Comparison of ENCODE assay signal across 12 cellular contexts in the genomic region with DNA sequence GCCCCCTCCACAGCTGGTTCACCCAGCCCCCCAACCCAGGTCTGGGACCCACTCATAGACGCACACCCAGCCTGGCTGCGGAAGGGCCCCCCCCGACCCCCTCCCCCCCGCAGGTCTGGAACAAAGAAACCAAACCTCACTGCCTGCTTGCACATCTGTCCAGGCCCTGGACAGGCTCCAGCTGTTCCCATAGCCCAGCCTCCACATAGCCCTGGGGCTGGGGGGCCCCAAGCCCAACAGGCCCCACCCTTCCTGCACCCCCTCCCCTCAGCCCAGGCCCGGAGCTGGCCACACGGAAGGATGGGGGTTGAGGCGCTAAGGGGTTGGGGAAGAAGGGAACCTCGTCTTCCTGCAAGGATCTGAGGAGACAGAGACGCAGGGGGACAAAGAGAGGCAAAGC. TPM values are rescaled to one million over a fixed set of nuclear protein-coding genes. Genes with fewer than 3 reads are reported as not detected.
DNase-seq lines count a peak whose midpoint lies in the region; ATAC-seq and TF ChIP-seq lines count a peak whose summit lies in the region.
"Had no signal": no experiment of that assay in that cellular context is flagged by ENCODE, and none has a peak within 500 bp of the region (broad histone marks: within the 10 kb centered on the region; RNA-seq: fewer than 3 reads in every experiment).

No MANE protein-coding gene starts in this region.

- CTCF ChIA-PET in WTC11 (lab: Charles Lee) = no interaction called here

- H3K36me3 ChIP-seq in GM23248 (ENCODE audit: low read depth) (peaks cover 8% of the 10 kb centered on the region; the same call in 1 of the 2 replicates), ascending aorta (peaks cover 26 to 40% of the 10 kb centered on the region in 2 donors), stomach (peaks cover 29 to 49% (median 42%) of the 10 kb centered on the region in 4 donors)

- no peaks in the 10 kb centered on the region for H4K20me1 ChIP-seq in GM23248 (ENCODE audit: insufficient read depth)

- peaks cover 74% of the 10 kb centered on the region for H3K79me2 ChIP-seq in GM23248 (ENCODE audit: insufficient read depth)

- no peaks in the 10 kb centered on the region for H3K9me3 Mint-ChIP-seq in WTC11
- H3K9me3 Mint-ChIP-seq: activated T-cell treated with anti-CD3 and anti-CD28 coated beads, Interleukin-2, amount 50 U/mL, for 72 hours; neural crest cell had no signal

- H3K36me3 Mint-ChIP-seq in WTC11 = peaks cover 11% of the 10 kb centered on the region

- H3K4me3 Mint-ChIP-seq in WTC11 = no peak overlapping the region
- H3K4me3 Mint-ChIP-seq: activated T-cell treated with anti-CD3 and anti-CD28 coated beads, Interleukin-2, amount 50 U/mL, for 72 hours had no signal

- WGBS in GM23248 (ENCODE audit: low coverage in 1 of 2, low lambda C conversion rate in 2 of 2, missing lambda C conversion rate in 2 of 2), 2 experiments = 28 to 30% methylated on average over 4 to 9 of the region's 9 CpGs
- 19 to 49% (median 45%) methylated on average over 4 to 9 of the region's 9 CpGs for WGBS in stomach, 5 donors

- H3K27ac ChIP-seq in GM23248 = no peak overlapping the region
- H3K27ac ChIP-seq in ascending aorta = peak overlapping the region; percentile 83 to 89
- peak overlapping the region; percentile 40 to 98 (median 91) for H3K27ac ChIP-seq in stomach
- H3K27ac ChIP-seq: VCaP had no signal

- TF ChIP-seq POLR2A in stomach (IDR thresholded peaks at IDR 0.05) = no peak

- H3K9ac ChIP-seq in GM23248 = peak overlapping the region; percentile 71

- ATAC-seq in GM19455 (IDR thresholded peaks at IDR 0.05; ENCODE audit: unreplicated experiment) = no peak
- ATAC-seq in WTC11 = no peak
- ATAC-seq: activated T-cell treated with anti-CD3 and anti-CD28 coated beads, Interleukin-2, amount 50 U/mL, for 72 hours had no signal

- H3K9me2 ChIP-seq in GM23248 (ENCODE audit: insufficient read depth) = no peaks in the 10 kb centered on the region

- TF ChIP-seq CTCF in ascending aorta (IDR thresholded peaks at IDR 0.05) (no peak), stomach (IDR thresholded peaks at IDR 0.05) (no peak), WTC11 (IDR thresholded peaks at IDR 0.05) (no peak)

- peak overlapping the region; percentile 90 for H3K4me3 ChIP-seq in GM23248
- H3K4me3 ChIP-seq in ascending aorta = peak overlapping the region; percentile 67
- H3K4me3 ChIP-seq in stomach = peak overlapping the region; percentile 67 to 77 (median 74)

- no peaks in the 10 kb centered on the region for H3K27me3 Mint-ChIP-seq in WTC11 (ENCODE audit: low read depth)

- in situ Hi-C loops in GM23248 (cut with MboI) = no loop called here

- peaks cover 33% of the 10 kb centered on the region for H3F3A ChIP-seq in GM23248 (ENCODE audit: insufficient read depth)

- H3K27me3 ChIP-seq in GM23248 (replicated peaks; ENCODE audit: insufficient read depth) (no peaks in the 10 kb centered on the region), ascending aorta (no peaks in the 10 kb centered on the region), stomach (no peaks in the 10 kb centered on the region)

- POLR2A ChIA-PET in WTC11 (lab: Charles Lee) = no interaction called here

- H3K9me3 ChIP-seq in GM23248 (ENCODE audit: low read depth) (no peaks in the 10 kb centered on the region), ascending aorta (no peaks in the 10 kb centered on the region), stomach (no peaks in the 10 kb centered on the region)

- no peak overlapping the region for H2AFZ ChIP-seq in GM23248

- H3K4me1 Mint-ChIP-seq in WTC11 = peaks cover 10% of the 10 kb centered on the region

- no peak overlapping the region for H3K27ac Mint-ChIP-seq in WTC11
- H3K27ac Mint-ChIP-seq: activated T-cell treated with anti-CD3 and anti-CD28 coated beads, Interleukin-2, amount 50 U/mL, for 72 hours had no signal

- DNase-seq in GM23248 = no peak
- DNase-seq in ascending aorta (ENCODE audit: low spot score in 2 of 2) = no peak
- DNase-seq in left kidney (ENCODE audit: low read depth, low spot score) = peak; percentile 78
- no peak for DNase-seq in stomach
- no peak for DNase-seq in hypothalamus (lab: John Stamatoyannopoulos, UW)
- DNase-seq in WTC11 (ENCODE audit: low spot score) = no peak
- DNase-seq in NCI-H146 (lab: John Stamatoyannopoulos, UW) = no peak
- DNase-seq: activated T-cell treated with anti-CD3 and anti-CD28 coated beads, Interleukin-2, amount 50 U/mL, for 72 hours; NCI-H1092 had no signal

- H3K4me1 ChIP-seq in GM23248 (ENCODE audit: insufficient read depth) (peaks cover 16% of the 10 kb centered on the region; the same call in 1 of the 2 replicates), ascending aorta (peaks cover 33 to 44% of the 10 kb centered on the region in 2 donors), stomach (peaks cover 68 to 90% (median 83%) of the 10 kb centered on the region in 4 donors)

- H3K4me2 ChIP-seq in GM23248 (ENCODE audit: unreplicated experiment) = peak overlapping the region; percentile 84

- intact Hi-C loops in ascending aorta (cut with DNase I) (no loop called here), stomach (cut with DNase I; ENCODE audit: low total_unique reads) (no loop called here)

- TF ChIP-seq EP300 in stomach (IDR thresholded peaks at IDR 0.05) = no peak

TF ChIP-seq in WTC11, 78 proteins besides CTCF, POLR2A, EP300 and RAD21 (continues in another document):
- TF ChIP-seq, protein P1, sequence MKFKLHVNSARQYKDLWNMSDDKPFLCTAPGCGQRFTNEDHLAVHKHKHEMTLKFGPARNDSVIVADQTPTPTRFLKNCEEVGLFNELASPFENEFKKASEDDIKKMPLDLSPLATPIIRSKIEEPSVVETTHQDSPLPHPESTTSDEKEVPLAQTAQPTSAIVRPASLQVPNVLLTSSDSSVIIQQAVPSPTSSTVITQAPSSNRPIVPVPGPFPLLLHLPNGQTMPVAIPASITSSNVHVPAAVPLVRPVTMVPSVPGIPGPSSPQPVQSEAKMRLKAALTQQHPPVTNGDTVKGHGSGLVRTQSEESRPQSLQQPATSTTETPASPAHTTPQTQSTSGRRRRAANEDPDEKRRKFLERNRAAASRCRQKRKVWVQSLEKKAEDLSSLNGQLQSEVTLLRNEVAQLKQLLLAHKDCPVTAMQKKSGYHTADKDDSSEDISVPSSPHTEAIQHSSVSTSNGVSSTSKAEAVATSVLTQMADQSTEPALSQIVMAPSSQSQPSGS (CRISPR knock-in tag; IDR thresholded peaks at IDR 0.05; ENCODE audit: borderline replicate concordance, low read depth) = no peak
- TF ChIP-seq, protein P2, sequence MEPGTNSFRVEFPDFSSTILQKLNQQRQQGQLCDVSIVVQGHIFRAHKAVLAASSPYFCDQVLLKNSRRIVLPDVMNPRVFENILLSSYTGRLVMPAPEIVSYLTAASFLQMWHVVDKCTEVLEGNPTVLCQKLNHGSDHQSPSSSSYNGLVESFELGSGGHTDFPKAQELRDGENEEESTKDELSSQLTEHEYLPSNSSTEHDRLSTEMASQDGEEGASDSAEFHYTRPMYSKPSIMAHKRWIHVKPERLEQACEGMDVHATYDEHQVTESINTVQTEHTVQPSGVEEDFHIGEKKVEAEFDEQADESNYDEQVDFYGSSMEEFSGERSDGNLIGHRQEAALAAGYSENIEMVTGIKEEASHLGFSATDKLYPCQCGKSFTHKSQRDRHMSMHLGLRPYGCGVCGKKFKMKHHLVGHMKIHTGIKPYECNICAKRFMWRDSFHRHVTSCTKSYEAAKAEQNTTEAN (CRISPR knock-in tag; IDR thresholded peaks at IDR 0.05) = no peak
- TF ChIP-seq SMAD3 (CRISPR knock-in tag; IDR thresholded peaks at IDR 0.05; ENCODE audit: borderline replicate concordance) (no peak), EMX1 (CRISPR knock-in tag; IDR thresholded peaks at IDR 0.05) (no peak), FOXK1 (CRISPR knock-in tag; IDR thresholded peaks at IDR 0.05) (no peak), ZNF121 (CRISPR knock-in tag; IDR thresholded peaks at IDR 0.05) (no peak), JAZF1 (CRISPR knock-in tag; IDR thresholded peaks at IDR 0.05) (no peak), ZNF396 (CRISPR knock-in tag; IDR thresholded peaks at IDR 0.05; ENCODE audit: borderline replicate concordance) (no peak), MYBL2 (CRISPR knock-in tag; IDR thresholded peaks at IDR 0.05) (no peak), GTF2I (CRISPR knock-in tag; conservative IDR thresholded peaks at IDR 0.05) (no peak)
- TF ChIP-seq, protein P3, sequence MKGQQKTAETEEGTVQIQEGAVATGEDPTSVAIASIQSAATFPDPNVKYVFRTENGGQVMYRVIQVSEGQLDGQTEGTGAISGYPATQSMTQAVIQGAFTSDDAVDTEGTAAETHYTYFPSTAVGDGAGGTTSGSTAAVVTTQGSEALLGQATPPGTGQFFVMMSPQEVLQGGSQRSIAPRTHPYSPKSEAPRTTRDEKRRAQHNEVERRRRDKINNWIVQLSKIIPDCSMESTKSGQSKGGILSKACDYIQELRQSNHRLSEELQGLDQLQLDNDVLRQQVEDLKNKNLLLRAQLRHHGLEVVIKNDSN (CRISPR knock-in tag; IDR thresholded peaks at IDR 0.05) = no peak
- TF ChIP-seq, protein P4, sequence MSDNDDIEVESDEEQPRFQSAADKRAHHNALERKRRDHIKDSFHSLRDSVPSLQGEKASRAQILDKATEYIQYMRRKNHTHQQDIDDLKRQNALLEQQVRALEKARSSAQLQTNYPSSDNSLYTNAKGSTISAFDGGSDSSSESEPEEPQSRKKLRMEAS (CRISPR knock-in tag; IDR thresholded peaks at IDR 0.05) = no peak

RNA-seq across cellular contexts. Expression of a gene that starts 2.7 kb away (rescaled TPM):
- 215 and 278 TPM in 2 replicates for total RNA-seq in GM23248 (2014; rRNA removed; shearing (Covaris generic))
- polyA plus RNA-seq in GM23248 (2016; fragmentation: Nextera tagmentation; extraction: Ambion mirVana) (76.3 and 77.1 TPM in 2 replicates), stomach (100 to 1,000 TPM in 2 of 3 donors, 10 to 100 TPM in 1; 82.4 to 158 (median 144) TPM)
- total RNA-seq in ascending aorta (572 TPM), stomach (100 to 1,000 TPM; 120 to 415 (median 251) TPM), WTC11 (2021) (31.8 to 35.1 TPM (median 33.2 TPM) in 3 replicates)

RNA-seq across cellular contexts. Expression of a gene that starts 39.1 kb away (rescaled TPM):
- 9.5 and 19.8 TPM in 2 replicates for total RNA-seq in GM23248 (2014; rRNA removed; shearing (Covaris generic))
- polyA plus RNA-seq in GM23248 (2016; fragmentation: Nextera tagmentation; extraction: Ambion mirVana) (14.8 and 16.2 TPM in 2 replicates), stomach (1 to 10 TPM; 3.7 to 6.5 (median 5.0) TPM)
- total RNA-seq in ascending aorta (1.1 TPM), stomach (10 to 100 TPM in 3 of 5 donors, not detected in 2; 11.9 to 20.4 (median 18.7) TPM), WTC11 (2021) (52.0 to 62.2 TPM (median 58.3 TPM) in 3 replicates)

RNA-seq across cellular contexts. Expression of a gene that starts 44.8 kb away (rescaled TPM):
- total RNA-seq in GM23248 (2014; rRNA removed; shearing (Covaris generic)) = 1.7 TPM in 1 of 2 replicates, not detected in the other
- not detected in 2 replicates for polyA plus RNA-seq in GM23248 (2016; fragmentation: Nextera tagmentation; extraction: Ambion mirVana)
- not detected for total RNA-seq in ascending aorta
- not detected for total RNA-seq in stomach
- under 1 TPM in 1 of 3 donors, not detected in 2; 0.70 TPM for polyA plus RNA-seq in stomach
- total RNA-seq in WTC11 (2021) = 0.30 TPM in 1 of 3 replicates, not detected in the others
- total RNA-seq: activated T-cell treated with anti-CD3 and anti-CD28 coated beads, Interleukin-2, amount 50 U/mL, for 72 hours; neural crest cell had no signal
